ENCODE assay signal across 8 cellular contexts in the genomic region with DNA sequence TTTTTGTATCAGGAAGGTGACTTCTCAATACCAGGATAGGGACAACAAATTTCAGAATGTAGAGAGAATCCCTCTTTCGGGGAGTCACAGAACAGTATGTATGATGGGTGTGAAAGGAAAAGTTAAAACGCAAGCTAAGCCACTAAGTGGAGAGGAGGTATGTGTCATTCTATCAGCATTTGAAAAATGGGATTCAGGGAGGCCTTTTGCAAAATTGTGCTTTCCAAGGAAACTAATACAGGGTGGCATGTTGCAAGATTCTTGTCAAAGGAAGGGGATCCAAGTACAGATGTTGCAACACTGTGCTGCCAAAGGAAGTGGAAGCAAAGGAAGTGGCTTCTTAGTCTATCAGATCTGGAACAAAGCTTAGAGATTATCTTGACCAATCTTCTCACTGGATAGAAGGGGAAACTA. TPM values are rescaled to one million over a fixed set of nuclear protein-coding genes. Genes with fewer than 3 reads are reported as not detected.
DNase-seq lines count a peak whose midpoint lies in the region; ATAC-seq, FAIRE-seq and TF ChIP-seq lines count a peak whose summit lies in the region.

No MANE protein-coding gene starts in this region.

- no peak for TF ChIP-seq POLR2A in GM12891 (IDR thresholded peaks at IDR 0.05; ENCODE audit: low read depth, low read length)

- intact Hi-C loops in Right ventricle myocardium superior (cut with DNase I) = no loop called here

- FAIRE-seq in GM12891 (lab: Jason Lieb, UNC) = no peak

- peak; percentile 8 for ATAC-seq in HG03432 (IDR thresholded peaks at IDR 0.05; ENCODE audit: unreplicated experiment)
- peak; percentile 48 for ATAC-seq in Right ventricle myocardium superior (ENCODE audit: poor library complexity)

- DNase-seq in GM12891 (ENCODE audit: insufficient read length, low spot score) = no peak
- peak; percentile 48 for DNase-seq in T1000 (lab: John Stamatoyannopoulos, UW)
- DNase-seq in Right ventricle myocardium superior = no peak
- DNase-seq in stromal cell of bone marrow (ENCODE audit: low read depth) = peak; percentile 94
- DNase-seq in NCI-H2227 treated with DMSO at 0.1 percent for 48 hours (lab: John Stamatoyannopoulos, UW) = no peak
- DNase-seq in activated CD4-positive, alpha-beta T cell treated with anti-CD3 and anti-CD28 coated beads for 4 hours = no peak
- no peak for DNase-seq in amygdala (lab: John Stamatoyannopoulos, UW)

TF ChIP-seq in GM12891, 5 proteins besides CTCF, POLR2A, EP300 and RAD21:
- TF ChIP-seq SPI1 (IDR thresholded peaks at IDR 0.05; ENCODE audit: low read depth, low read length) (peak; percentile 54), TAF1 (IDR thresholded peaks at IDR 0.05; ENCODE audit: low read depth, low read length) (no peak)

RNA-seq across cellular contexts. Expression of a gene that starts 12.6 kb away (rescaled TPM):
- polyA plus RNA-seq in GM12891 (2012; ENCODE audit: low read depth, missing spikeins) = 253 TPM
- 126 TPM for total RNA-seq in Right ventricle myocardium superior

Comparison
In these comparisons a context has a peak if more than half of its experiments do, and no peak if none do; other contexts are left out.
1. DNase-seq: peak in T1000 (single experiment) and stromal cell of bone marrow (single experiment); none in GM12891 (single experiment), Right ventricle myocardium superior (single experiment), NCI-H2227 treated with DMSO at 0.1 percent for 48 hours (single experiment), activated CD4-positive, alpha-beta T cell treated with anti-CD3 and anti-CD28 coated beads for 4 hours (0 of 2) and amygdala (0 of 56).